1 cellular context compared by ENCODE assay signal in the genomic region with DNA sequence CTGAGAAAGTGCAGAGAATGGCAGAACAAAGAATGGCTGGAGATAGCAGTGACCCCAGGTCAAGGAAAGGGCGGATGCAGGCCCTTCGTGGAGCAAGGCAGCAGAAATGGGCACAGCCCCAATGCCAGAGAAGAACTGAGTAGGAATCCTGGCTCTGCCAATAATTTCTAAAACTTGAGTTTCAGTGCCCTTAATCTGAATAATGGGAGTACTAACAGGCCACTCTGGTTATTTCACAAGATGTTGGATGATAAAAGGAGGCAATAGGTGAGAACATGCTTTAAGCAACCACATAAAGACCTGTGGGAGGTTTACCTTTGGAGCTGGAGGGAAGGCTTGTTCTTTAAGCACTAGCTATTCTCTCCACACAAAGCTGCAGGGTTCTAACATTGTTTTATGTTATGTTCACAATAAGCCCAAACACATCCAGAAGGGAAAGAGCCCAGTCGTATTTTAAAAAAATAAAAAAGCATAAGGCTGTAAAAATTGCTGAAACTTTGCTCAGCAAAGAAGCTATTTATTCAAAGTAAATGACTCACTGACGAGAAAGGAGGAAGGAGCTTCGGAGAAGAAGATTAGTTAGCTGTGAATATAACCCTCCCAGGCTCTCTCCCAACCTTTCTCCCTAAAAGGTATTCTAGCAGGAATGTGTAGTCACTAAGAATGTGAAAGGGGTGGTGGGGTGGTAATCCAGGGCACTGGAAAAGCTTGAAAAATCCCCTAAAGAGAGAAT.
TF ChIP-seq lines count a peak whose summit lies in the region.

No MANE protein-coding gene starts in this region.

TF ChIP-seq in WTC11, 78 proteins besides CTCF, POLR2A, EP300 and RAD21 (continued from another document):
- TF ChIP-seq, protein P1, sequence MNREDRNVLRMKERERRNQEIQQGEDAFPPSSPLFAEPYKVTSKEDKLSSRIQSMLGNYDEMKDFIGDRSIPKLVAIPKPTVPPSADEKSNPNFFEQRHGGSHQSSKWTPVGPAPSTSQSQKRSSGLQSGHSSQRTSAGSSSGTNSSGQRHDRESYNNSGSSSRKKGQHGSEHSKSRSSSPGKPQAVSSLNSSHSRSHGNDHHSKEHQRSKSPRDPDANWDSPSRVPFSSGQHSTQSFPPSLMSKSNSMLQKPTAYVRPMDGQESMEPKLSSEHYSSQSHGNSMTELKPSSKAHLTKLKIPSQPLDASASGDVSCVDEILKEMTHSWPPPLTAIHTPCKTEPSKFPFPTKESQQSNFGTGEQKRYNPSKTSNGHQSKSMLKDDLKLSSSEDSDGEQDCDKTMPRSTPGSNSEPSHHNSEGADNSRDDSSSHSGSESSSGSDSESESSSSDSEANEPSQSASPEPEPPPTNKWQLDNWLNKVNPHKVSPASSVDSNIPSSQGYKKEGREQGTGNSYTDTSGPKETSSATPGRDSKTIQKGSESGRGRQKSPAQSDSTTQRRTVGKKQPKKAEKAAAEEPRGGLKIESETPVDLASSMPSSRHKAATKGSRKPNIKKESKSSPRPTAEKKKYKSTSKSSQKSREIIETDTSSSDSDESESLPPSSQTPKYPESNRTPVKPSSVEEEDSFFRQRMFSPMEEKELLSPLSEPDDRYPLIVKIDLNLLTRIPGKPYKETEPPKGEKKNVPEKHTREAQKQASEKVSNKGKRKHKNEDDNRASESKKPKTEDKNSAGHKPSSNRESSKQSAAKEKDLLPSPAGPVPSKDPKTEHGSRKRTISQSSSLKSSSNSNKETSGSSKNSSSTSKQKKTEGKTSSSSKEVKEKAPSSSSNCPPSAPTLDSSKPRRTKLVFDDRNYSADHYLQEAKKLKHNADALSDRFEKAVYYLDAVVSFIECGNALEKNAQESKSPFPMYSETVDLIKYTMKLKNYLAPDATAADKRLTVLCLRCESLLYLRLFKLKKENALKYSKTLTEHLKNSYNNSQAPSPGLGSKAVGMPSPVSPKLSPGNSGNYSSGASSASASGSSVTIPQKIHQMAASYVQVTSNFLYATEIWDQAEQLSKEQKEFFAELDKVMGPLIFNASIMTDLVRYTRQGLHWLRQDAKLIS (CRISPR knock-in tag; IDR thresholded peaks at IDR 0.05; ENCODE audit: borderline replicate concordance): no peak
- TF ChIP-seq ESRRA (CRISPR knock-in tag; IDR thresholded peaks at IDR 0.05; ENCODE audit: borderline replicate concordance) (no peak), GRHL2 (CRISPR knock-in tag; IDR thresholded peaks at IDR 0.05; ENCODE audit: insufficient replicate concordance, severe bottlenecking) (no peak), RELA (CRISPR knock-in tag; IDR thresholded peaks at IDR 0.05; ENCODE audit: borderline replicate concordance) (no peak), ZNF512 (CRISPR knock-in tag; IDR thresholded peaks at IDR 0.05; ENCODE audit: borderline replicate concordance) (no peak)
